In genomic region chr1:3393024-3393986, GRCh38 we compare ENCODE assay signal across 1 cellular context.
TF ChIP-seq lines count a peak whose summit lies in the region.

No MANE protein-coding gene starts in this region.

TF ChIP-seq in HEK293, 187 proteins besides CTCF, POLR2A, EP300 and RAD21 (continued from another document and continues in another):
- TF ChIP-seq ZNF664 (tag by site-specific recombination; IDR thresholded peaks at IDR 0.05) (no peak), ZNF202 (tag by site-specific recombination; IDR thresholded peaks at IDR 0.05; ENCODE audit: borderline replicate concordance) (no peak), BCL6B (tag by site-specific recombination; IDR thresholded peaks at IDR 0.05) (no peak), ZBTB8A (tag by site-specific recombination; IDR thresholded peaks at IDR 0.05) (peak; percentile 55; the same call in 1 of the 2 replicates), KLF16 (tag by site-specific recombination; IDR thresholded peaks at IDR 0.05) (peak; percentile 58; the same call in 1 of the 2 replicates), ZNF18 (tag by site-specific recombination; IDR thresholded peaks at IDR 0.05) (peak; percentile 34), ZNF555 (tag by site-specific recombination; conservative IDR thresholded peaks at IDR 0.05) (no peak), ZNF350 (tag by site-specific recombination; IDR thresholded peaks at IDR 0.05) (no peak), ZNF398 (tag by site-specific recombination; IDR thresholded peaks at IDR 0.05) (no peak), ZNF513 (tag by site-specific recombination; IDR thresholded peaks at IDR 0.05) (no peak), PRDM6 (tag by site-specific recombination; IDR thresholded peaks at IDR 0.05) (0 out of 2 replicates have a peak, but pooled peaks have one; percentile 34), ZNF433 (tag by site-specific recombination; IDR thresholded peaks at IDR 0.05; ENCODE audit: low read depth) (no peak), ZBTB10 (tag by site-specific recombination; IDR thresholded peaks at IDR 0.05) (no peak), SP7 (tag by site-specific recombination; IDR thresholded peaks at IDR 0.05) (peak; percentile 49), ZNF600 (tag by site-specific recombination; IDR thresholded peaks at IDR 0.05) (peak; percentile 72), ZNF140 (tag by site-specific recombination; IDR thresholded peaks at IDR 0.05) (no peak), ZSCAN18 (tag by site-specific recombination; IDR thresholded peaks at IDR 0.05) (no peak), ZNF175 (tag by site-specific recombination; IDR thresholded peaks at IDR 0.05) (no peak), REPIN1 (tag by site-specific recombination; IDR thresholded peaks at IDR 0.05; ENCODE audit: low read depth) (no peak), ZNF23 (tag by site-specific recombination; IDR thresholded peaks at IDR 0.05; ENCODE audit: borderline replicate concordance) (no peak), ZNF610 (tag by site-specific recombination; IDR thresholded peaks at IDR 0.05; ENCODE audit: borderline replicate concordance) (no peak), ZNF623 (tag by site-specific recombination; IDR thresholded peaks at IDR 0.05) (no peak), KLF17 (tag by site-specific recombination; IDR thresholded peaks at IDR 0.05) (peak; percentile 36; the same call in 1 of the 2 replicates), ZNF747 (tag by site-specific recombination; IDR thresholded peaks at IDR 0.05) (no peak), YY1 (tag by site-specific recombination; IDR thresholded peaks at IDR 0.05) (no peak), SCRT2 (tag by site-specific recombination; IDR thresholded peaks at IDR 0.05) (no peak), REST (tag by site-specific recombination; IDR thresholded peaks at IDR 0.05) (no peak), ZNF791 (tag by site-specific recombination; IDR thresholded peaks at IDR 0.05) (no peak), ZNF473 (tag by site-specific recombination; IDR thresholded peaks at IDR 0.05) (no peak), SP2 (tag by site-specific recombination; IDR thresholded peaks at IDR 0.05) (no peak), ZNF138 (tag by site-specific recombination; IDR thresholded peaks at IDR 0.05; ENCODE audit: borderline replicate concordance) (no peak), BCL11A (tag by site-specific recombination; IDR thresholded peaks at IDR 0.05; ENCODE audit: low read depth) (peak; percentile 64; the same call in 1 of the 2 replicates), ZNF184 (tag by site-specific recombination; IDR thresholded peaks at IDR 0.05) (no peak), ZNF561 (tag by site-specific recombination; IDR thresholded peaks at IDR 0.05; ENCODE audit: borderline replicate concordance) (peak; percentile 18; the same call in 1 of the 2 replicates), ZNF239 (tag by site-specific recombination; IDR thresholded peaks at IDR 0.05) (no peak), ZNF221 (tag by site-specific recombination; IDR thresholded peaks at IDR 0.05; ENCODE audit: borderline replicate concordance) (no peak), HOXA7 (CRISPR knock-in tag; IDR thresholded peaks at IDR 0.05; ENCODE audit: borderline replicate concordance) (no peak), ZNF654 (tag by site-specific recombination; IDR thresholded peaks at IDR 0.05; ENCODE audit: low read depth) (no peak), ZNF416 (tag by site-specific recombination; IDR thresholded peaks at IDR 0.05) (no peak), ZNF362 (tag by site-specific recombination; IDR thresholded peaks at IDR 0.05) (no peak), MEIS1 (CRISPR knock-in tag; IDR thresholded peaks at IDR 0.05; ENCODE audit: borderline replicate concordance) (no peak), ZFP37 (tag by site-specific recombination; IDR thresholded peaks at IDR 0.05) (no peak), ZNF24 (tag by site-specific recombination; IDR thresholded peaks at IDR 0.05) (no peak), ZNF48 (tag by site-specific recombination; IDR thresholded peaks at IDR 0.05) (no peak)
